Comparison of ENCODE assay signal across 8 cellular contexts in the genomic region with DNA sequence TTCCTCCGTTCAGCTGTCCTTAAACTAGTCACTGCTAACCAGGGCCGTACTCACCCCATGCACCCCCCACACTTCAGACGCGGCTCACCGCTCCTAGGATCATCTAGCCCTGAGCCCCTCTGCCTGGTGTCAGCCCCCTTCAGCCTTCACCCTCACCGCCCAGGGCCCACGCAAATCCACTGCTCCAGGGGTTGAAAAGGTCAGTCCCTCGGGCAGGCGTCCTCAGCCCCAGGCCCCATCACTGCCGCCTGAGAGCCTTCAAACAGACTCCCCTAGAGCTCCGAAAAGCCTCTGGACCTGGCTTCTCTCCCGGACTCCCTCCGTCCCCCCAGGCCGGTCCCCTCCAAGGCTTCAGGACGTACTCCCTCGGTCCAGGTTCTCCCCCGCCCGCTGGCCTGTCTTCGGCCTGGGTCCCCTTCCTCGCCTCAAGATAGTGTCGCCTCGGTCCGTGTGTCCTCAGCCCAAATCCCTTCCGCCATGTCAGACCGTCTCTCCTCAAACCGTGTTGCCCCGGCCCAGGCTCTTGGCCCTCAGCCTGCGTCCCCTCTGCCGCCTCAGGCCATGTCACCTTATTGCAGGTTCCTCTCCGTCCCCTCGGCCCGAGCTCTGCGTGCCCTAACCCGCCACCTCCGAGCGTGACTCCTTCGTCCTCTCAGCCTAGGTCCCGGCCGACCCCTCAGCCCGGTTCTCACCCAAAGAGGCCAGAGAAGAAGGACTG. TPM values are rescaled to one million over a fixed set of nuclear protein-coding genes. Genes with fewer than 3 reads are reported as not detected.
DNase-seq lines count a peak whose midpoint lies in the region; ATAC-seq lines count a peak whose summit lies in the region.

No MANE protein-coding gene starts in this region.

- H3K27ac Mint-ChIP-seq in activated CD8-positive, alpha-beta memory T cell treated with anti-CD3 and anti-CD28 coated beads, Interleukin-2, amount 10 ng/mL, durations not matched to agents 7 days and 5 days, result peak overlapping the region; percentile 99

- H3K4me1 ChIP-seq in SJSA1 (replicated peaks), result peaks cover 21% of the 10 kb centered on the region
- H3K4me1 ChIP-seq in esophagus (ENCODE audit: control insufficient read depth in 2 of 2, insufficient read depth in 2 of 2, low read length in 1 of 2), result peaks cover 16 to 34% of the 10 kb centered on the region in 2 donors

- H3K27me3 Mint-ChIP-seq in activated CD8-positive, alpha-beta memory T cell treated with anti-CD3 and anti-CD28 coated beads, Interleukin-2, amount 10 ng/mL, durations not matched to agents 7 days and 5 days, result no peaks in the 10 kb centered on the region

- ATAC-seq in activated CD8-positive, alpha-beta memory T cell treated with anti-CD3 and anti-CD28 coated beads, Interleukin-2, amount 10 ng/mL, durations not matched to agents 7 days and 5 days, result no peak
- ATAC-seq in GM21786 (IDR thresholded peaks at IDR 0.05; ENCODE audit: unreplicated experiment), result no peak

- intact Hi-C loops in posterior vena cava (cut with DNase I), result no loop called here

- 3% methylated on average over 40 of the region's 40 CpGs for WGBS in esophagus, 2 donors

- no peak for DNase-seq in activated CD8-positive, alpha-beta memory T cell treated with anti-CD3 and anti-CD28 coated beads, Interleukin-2, amount 10 ng/mL, durations not matched to agents 7 days and 5 days
- DNase-seq in activated CD8-positive, alpha-beta memory T cell treated with anti-CD3 and anti-CD28 coated beads, Interleukin-2, amount 50 U/mL, for 48 hours, result no peak
- DNase-seq in SJSA1 (ENCODE audit: low read depth in 1 of 2, low spot score in 2 of 2) (no peak), posterior vena cava (ENCODE audit: low spot score) (peak; percentile 89), SIG-M5 (lab: John Stamatoyannopoulos, UW) (no peak), NCI-H446 treated with DMSO at 0.1 percent for 48 hours (lab: John Stamatoyannopoulos, UW) (no peak)

- H3K36me3 ChIP-seq in SJSA1, result peaks cover 7% of the 10 kb centered on the region; the same call in 1 of the 2 replicates
- no peaks in the 10 kb centered on the region for H3K36me3 ChIP-seq in esophagus (ENCODE audit: control insufficient read depth in 2 of 2, insufficient read depth in 2 of 2, low read length in 1 of 2)

- H3K4me3 ChIP-seq in SJSA1 (peak overlapping the region; percentile 67), esophagus (ENCODE audit: low read depth in 1 of 2, low read length in 2 of 2) (peak overlapping the region; percentile 98 to 100)

- peak overlapping the region; percentile 46 for H3K27ac ChIP-seq in SJSA1
- H3K27ac ChIP-seq in esophagus (ENCODE audit: low read depth in 2 of 2, low read length in 1 of 2), result peak overlapping the region; percentile 98 to 99

- H3K9me3 ChIP-seq in SJSA1 (replicated peaks) (no peaks in the 10 kb centered on the region), esophagus (ENCODE audit: control insufficient read depth in 2 of 2, insufficient read depth in 1 of 2, low read depth in 1 of 2, low read length in 1 of 2) (no peaks in the 10 kb centered on the region)

- H3K4me3 Mint-ChIP-seq in activated CD8-positive, alpha-beta memory T cell treated with anti-CD3 and anti-CD28 coated beads, Interleukin-2, amount 10 ng/mL, durations not matched to agents 7 days and 5 days, result peak overlapping the region; percentile 100

- CTCF ChIA-PET in activated CD8-positive, alpha-beta memory T cell treated with anti-CD3 and anti-CD28 coated beads, Interleukin-2, amount 10 ng/mL, durations not matched to agents 7 days and 5 days (lab: Charles Lee), result interaction anchor here (1.2 to 3.6 kb wide), 4 partner anchors 30 to 96 kb away, joined by 3 to 30 read pairs (median 17); a partner anchor contains a TSS

- H3K36me3 Mint-ChIP-seq in activated CD8-positive, alpha-beta memory T cell treated with anti-CD3 and anti-CD28 coated beads, Interleukin-2, amount 10 ng/mL, durations not matched to agents 7 days and 5 days, result peaks cover 9% of the 10 kb centered on the region

- no peaks in the 10 kb centered on the region for H3K9me3 Mint-ChIP-seq in activated CD8-positive, alpha-beta memory T cell treated with anti-CD3 and anti-CD28 coated beads, Interleukin-2, amount 10 ng/mL, durations not matched to agents 7 days and 5 days (ENCODE audit: low read depth)

- peaks cover 79% of the 10 kb centered on the region for H3K4me1 Mint-ChIP-seq in activated CD8-positive, alpha-beta memory T cell treated with anti-CD3 and anti-CD28 coated beads, Interleukin-2, amount 10 ng/mL, durations not matched to agents 7 days and 5 days

- H3K27me3 ChIP-seq in SJSA1 (replicated peaks) (no peaks in the 10 kb centered on the region), esophagus (ENCODE audit: control insufficient read depth in 1 of 2, insufficient read depth in 2 of 2, low read length in 2 of 2) (no peaks in the 10 kb centered on the region)

RNA-seq across cellular contexts. Expression of a gene that starts 0.6 kb away (rescaled TPM):
- 100 to 1,000 TPM; 102 to 124 TPM for total RNA-seq in activated CD8-positive, alpha-beta memory T cell treated with anti-CD3 and anti-CD28 coated beads, Interleukin-2, amount 10 ng/mL, durations not matched to agents 7 days and 5 days
- total RNA-seq in SJSA1 (2014; rRNA removed; shearing (Covaris generic)), result 87.5 and 132 TPM in 2 replicates
- 100 to 1,000 TPM; 106 to 110 TPM for polyA plus RNA-seq in esophagus
- 10 to 100 TPM; 75.8 to 83.8 TPM for total RNA-seq in posterior vena cava

RNA-seq across cellular contexts. Expression of a gene that starts 30.3 kb away (rescaled TPM):
- total RNA-seq in activated CD8-positive, alpha-beta memory T cell treated with anti-CD3 and anti-CD28 coated beads, Interleukin-2, amount 10 ng/mL, durations not matched to agents 7 days and 5 days, result 10 to 100 TPM; 11.0 to 13.3 TPM
- 3.2 and 7.2 TPM in 2 replicates for total RNA-seq in SJSA1 (2014; rRNA removed; shearing (Covaris generic))
- 10 to 100 TPM; 10.8 to 17.2 TPM for polyA plus RNA-seq in esophagus
- 1 to 10 TPM; 6.5 to 7.9 TPM for total RNA-seq in posterior vena cava

RNA-seq across cellular contexts. Expression of a gene that starts 42.6 kb away (rescaled TPM):
- under 1 TPM; 0.14 to 0.32 TPM for total RNA-seq in activated CD8-positive, alpha-beta memory T cell treated with anti-CD3 and anti-CD28 coated beads, Interleukin-2, amount 10 ng/mL, durations not matched to agents 7 days and 5 days
- not detected in 2 replicates for total RNA-seq in SJSA1 (2014; rRNA removed; shearing (Covaris generic))
- polyA plus RNA-seq in esophagus, result under 1 TPM; 0.16 to 0.29 TPM
- total RNA-seq in posterior vena cava, result under 1 TPM; 0.56 to 0.67 TPM

RNA-seq across cellular contexts. Expression of a gene that starts 58.6 kb away (rescaled TPM):
- under 1 TPM; 0.32 to 0.40 TPM for total RNA-seq in activated CD8-positive, alpha-beta memory T cell treated with anti-CD3 and anti-CD28 coated beads, Interleukin-2, amount 10 ng/mL, durations not matched to agents 7 days and 5 days
- total RNA-seq in SJSA1 (2014; rRNA removed; shearing (Covaris generic)), result not detected in 2 replicates
- under 1 TPM; 0.06 to 0.14 TPM for polyA plus RNA-seq in esophagus
- under 1 TPM; 0.19 to 0.24 TPM for total RNA-seq in posterior vena cava
